Comparison of ENCODE assay signal across 15 cellular contexts in the genomic region with DNA sequence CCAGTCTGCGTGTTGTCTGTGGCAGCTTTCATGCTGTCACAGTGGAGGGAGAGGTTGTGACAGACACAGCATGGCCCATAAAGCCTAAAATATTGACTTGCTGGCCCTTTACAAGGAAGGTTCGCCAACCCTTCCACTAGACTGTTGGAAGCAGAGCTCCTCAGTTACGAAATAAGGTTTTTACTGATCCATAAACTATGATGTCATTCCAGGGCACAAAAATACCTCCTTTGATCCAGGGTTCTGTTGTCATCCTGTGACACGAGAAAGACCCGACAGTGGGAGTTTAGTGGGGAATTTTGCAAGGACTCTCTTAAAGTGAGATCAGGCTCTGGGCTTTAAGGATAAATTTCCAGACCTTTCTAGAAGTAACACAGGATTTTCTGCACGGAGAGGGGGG. TPM values are rescaled to one million over a fixed set of nuclear protein-coding genes. Genes with fewer than 3 reads are reported as not detected.
DNase-seq lines count a peak whose midpoint lies in the region; ATAC-seq and TF ChIP-seq lines count a peak whose summit lies in the region.
"Had no signal": no experiment of that assay in that cellular context is flagged by ENCODE, and none has a peak within 500 bp of the region (broad histone marks: within the 10 kb centered on the region; RNA-seq: fewer than 3 reads in every experiment).

No MANE protein-coding gene starts in this region.

- H3K4me3 ChIP-seq in A673 (ENCODE audit: low read depth, low read length, poor library complexity, severe bottlenecking) (peak overlapping the region; percentile 1), GM23338 (no peak overlapping the region), smooth muscle cell (no peak overlapping the region)

- H3K4me3 Mint-ChIP-seq in GM23338 = no peak overlapping the region
- H3K4me3 Mint-ChIP-seq in activated naive CD4-positive, alpha-beta T cell treated with anti-CD3 and anti-CD28 coated beads, Interleukin-2, amount 10 ng/mL, durations not matched to agents 7 days and 5 days = no peak overlapping the region
- H3K4me3 Mint-ChIP-seq: CD8-positive, alpha-beta memory T cell had no signal

- BruUV-seq in A673 (replicated peaks; lab: Mats Ljungman, UMichigan) = no TSS peak

- intact Hi-C loops in A673 (cut with micrococcal nuclease; ENCODE audit: unreplicated experiment) = no loop called here

- H3K4me1 ChIP-seq in A673 (ENCODE audit: insufficient read depth, low read length, poor library complexity, severe bottlenecking) = peaks cover 95% of the 10 kb centered on the region
- no peaks in the 10 kb centered on the region for H3K4me1 ChIP-seq in GM23338 (ENCODE audit: insufficient read depth)
- no peaks in the 10 kb centered on the region for H3K4me1 ChIP-seq in smooth muscle cell (ENCODE audit: low read depth)
- H3K4me1 ChIP-seq: BE2C had no signal

- TF ChIP-seq CTCF in A673 (conservative IDR thresholded peaks at IDR 0.05; ENCODE audit: low read depth, low read length) (no peak), GM23338 (conservative IDR thresholded peaks at IDR 0.05; ENCODE audit: low read depth in 2 of 2) (no peak), smooth muscle cell (IDR thresholded peaks at IDR 0.05; ENCODE audit: borderline replicate concordance, insufficient read depth, poor library complexity, severe bottlenecking) (no peak)

- no peaks in the 10 kb centered on the region for H3K9me2 ChIP-seq in GM23338 (ENCODE audit: insufficient read depth)

- H3K27me3 Mint-ChIP-seq in GM23338 (ENCODE audit: insufficient read depth, low read depth, poor library complexity) = peaks cover 1% of the 10 kb centered on the region
- H3K27me3 Mint-ChIP-seq in activated naive CD4-positive, alpha-beta T cell treated with anti-CD3 and anti-CD28 coated beads, Interleukin-2, amount 10 ng/mL, durations not matched to agents 7 days and 5 days = peaks cover 24% of the 10 kb centered on the region

- H3K4me2 ChIP-seq in GM23338 (no peak overlapping the region), smooth muscle cell (peak overlapping the region; percentile 58)

- ATAC-seq in GM23338 = no peak
- ATAC-seq: HCT116 had no signal

- no peaks in the 10 kb centered on the region for H3K79me2 ChIP-seq in GM23338 (replicated peaks; ENCODE audit: insufficient read depth)
- H3K79me2 ChIP-seq in smooth muscle cell (ENCODE audit: low read depth) = no peaks in the 10 kb centered on the region

- H3K27me3 ChIP-seq in A673 (replicated peaks; ENCODE audit: insufficient read depth, low read depth, low read length, poor library complexity) (no peaks in the 10 kb centered on the region), GM23338 (ENCODE audit: insufficient read depth) (no peaks in the 10 kb centered on the region), smooth muscle cell (ENCODE audit: low read depth) (no peaks in the 10 kb centered on the region)
- H3K27me3 ChIP-seq: BE2C had no signal

- POLR2A ChIA-PET in A673 (lab: Charles Lee; ENCODE audit: low non-redundant PET) = no interaction called here

- no peaks in the 10 kb centered on the region for H3K4me1 Mint-ChIP-seq in GM23338
- H3K4me1 Mint-ChIP-seq in activated naive CD4-positive, alpha-beta T cell treated with anti-CD3 and anti-CD28 coated beads, Interleukin-2, amount 10 ng/mL, durations not matched to agents 7 days and 5 days = no peaks in the 10 kb centered on the region
- H3K4me1 Mint-ChIP-seq: CD8-positive, alpha-beta memory T cell had no signal

- H2AFZ ChIP-seq in GM23338 = peak overlapping the region; percentile 5; the same call in 1 of the 2 replicates
- H2AFZ ChIP-seq in smooth muscle cell (ENCODE audit: low read depth) = no peak overlapping the region

- no peaks in the 10 kb centered on the region for H3K36me3 Mint-ChIP-seq in GM23338 (ENCODE audit: low read depth)
- H3K36me3 Mint-ChIP-seq in activated naive CD4-positive, alpha-beta T cell treated with anti-CD3 and anti-CD28 coated beads, Interleukin-2, amount 10 ng/mL, durations not matched to agents 7 days and 5 days = no peaks in the 10 kb centered on the region
- H3K36me3 Mint-ChIP-seq: CD8-positive, alpha-beta memory T cell had no signal

- 14% methylated on average over 6 of the region's 6 CpGs for WGBS in smooth muscle cell (ENCODE audit: low lambda C conversion rate)

- no peaks in the 10 kb centered on the region for H3K9me3 Mint-ChIP-seq in GM23338
- no peaks in the 10 kb centered on the region for H3K9me3 Mint-ChIP-seq in activated naive CD4-positive, alpha-beta T cell treated with anti-CD3 and anti-CD28 coated beads, Interleukin-2, amount 10 ng/mL, durations not matched to agents 7 days and 5 days

- no peak overlapping the region for H3K9ac ChIP-seq in smooth muscle cell (ENCODE audit: low read depth)

- DNase-seq in A673 (ENCODE audit: low spot score) (no peak), GM23338 (ENCODE audit: low spot score) (no peak), left kidney (ENCODE audit: low read depth, low spot score) (peak; percentile 46), smooth muscle cell (lab: John Stamatoyannopoulos, UW; ENCODE audit: unreplicated experiment) (no peak), A172 (ENCODE audit: low spot score) (no peak), SHP77 (lab: John Stamatoyannopoulos, UW) (no peak)
- DNase-seq in activated naive CD4-positive, alpha-beta T cell treated with anti-CD3 and anti-CD28 coated beads, Interleukin-2, amount 10 ng/mL, durations not matched to agents 7 days and 5 days = no peak
- DNase-seq: BE2C; CD8-positive, alpha-beta memory T cell; DMS53; GF-D8 had no signal

- CTCF ChIA-PET in A673 (lab: Charles Lee) = no interaction called here
- CTCF ChIA-PET in activated naive CD4-positive, alpha-beta T cell treated with anti-CD3 and anti-CD28 coated beads, Interleukin-2, amount 10 ng/mL, durations not matched to agents 7 days and 5 days (lab: Charles Lee) = no interaction called here

- H3K36me3 ChIP-seq in A673 (ENCODE audit: insufficient read depth, low read length, poor library complexity, severe bottlenecking) = no peaks in the 10 kb centered on the region
- no peaks in the 10 kb centered on the region for H3K36me3 ChIP-seq in GM23338 (ENCODE audit: insufficient read depth)
- no peaks in the 10 kb centered on the region for H3K36me3 ChIP-seq in smooth muscle cell (ENCODE audit: low read depth)
- H3K36me3 ChIP-seq: BE2C had no signal

- H3K27ac Mint-ChIP-seq in GM23338 = no peak overlapping the region
- H3K27ac Mint-ChIP-seq in activated naive CD4-positive, alpha-beta T cell treated with anti-CD3 and anti-CD28 coated beads, Interleukin-2, amount 10 ng/mL, durations not matched to agents 7 days and 5 days = no peak overlapping the region
- H3K27ac Mint-ChIP-seq: CD8-positive, alpha-beta memory T cell had no signal

- H3K27ac ChIP-seq in A673 (ENCODE audit: low read depth, low read length, poor library complexity, severe bottlenecking) (no peak overlapping the region), GM23338 (ENCODE audit: low read depth) (no peak overlapping the region), smooth muscle cell (ENCODE audit: low read depth) (peak overlapping the region; percentile 56)
- H3K27ac ChIP-seq: HL-60 had no signal

- H4K20me1 ChIP-seq in GM23338 (replicated peaks; ENCODE audit: insufficient read depth) = no peaks in the 10 kb centered on the region
- no peaks in the 10 kb centered on the region for H4K20me1 ChIP-seq in smooth muscle cell (ENCODE audit: low read depth)

- H3F3A ChIP-seq in GM23338 (replicated peaks; ENCODE audit: low read depth) (no peaks in the 10 kb centered on the region), smooth muscle cell (ENCODE audit: low read depth) (peaks cover 5% of the 10 kb centered on the region)

- H3K9me3 ChIP-seq in A673 (ENCODE audit: low read depth, low read length, poor library complexity, severe bottlenecking) (no peaks in the 10 kb centered on the region), smooth muscle cell (replicated peaks; ENCODE audit: low read depth) (no peaks in the 10 kb centered on the region)
- H3K9me3 ChIP-seq: BE2C, Caco-2 had no signal

TF ChIP-seq in GM23338, 12 proteins besides CTCF, POLR2A, EP300 and RAD21 (continues in another document):
- TF ChIP-seq NANOG (IDR thresholded peaks at IDR 0.05; ENCODE audit: borderline replicate concordance) (no peak), STAT1 (IDR thresholded peaks at IDR 0.05; ENCODE audit: unreplicated experiment) (no peak), CREB1 (CRISPR knock-in tag; IDR thresholded peaks at IDR 0.05; ENCODE audit: low read depth) (no peak), POLR2AphosphoS5 (IDR thresholded peaks at IDR 0.05; ENCODE audit: low read depth) (no peak), ZNF331 (CRISPR knock-in tag; IDR thresholded peaks at IDR 0.05; ENCODE audit: low read depth) (no peak), JUNB (IDR thresholded peaks at IDR 0.05; ENCODE audit: unreplicated experiment) (no peak)
- TF ChIP-seq, protein P1, sequence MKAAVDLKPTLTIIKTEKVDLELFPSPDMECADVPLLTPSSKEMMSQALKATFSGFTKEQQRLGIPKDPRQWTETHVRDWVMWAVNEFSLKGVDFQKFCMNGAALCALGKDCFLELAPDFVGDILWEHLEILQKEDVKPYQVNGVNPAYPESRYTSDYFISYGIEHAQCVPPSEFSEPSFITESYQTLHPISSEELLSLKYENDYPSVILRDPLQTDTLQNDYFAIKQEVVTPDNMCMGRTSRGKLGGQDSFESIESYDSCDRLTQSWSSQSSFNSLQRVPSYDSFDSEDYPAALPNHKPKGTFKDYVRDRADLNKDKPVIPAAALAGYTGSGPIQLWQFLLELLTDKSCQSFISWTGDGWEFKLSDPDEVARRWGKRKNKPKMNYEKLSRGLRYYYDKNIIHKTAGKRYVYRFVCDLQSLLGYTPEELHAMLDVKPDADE (IDR thresholded peaks at IDR 0.05) = no peak

RNA-seq across cellular contexts. Expression of gene BARX2, which starts 15.7 kb away (rescaled TPM):
- total RNA-seq in A673 (2021) (36.4 and 43.0 TPM in 2 replicates), smooth muscle cell (2.2 and 4.8 TPM in 2 replicates)
- total RNA-seq in GM23338 (2014; rRNA removed; shearing (Covaris generic)) = not detected in 2 replicates
- polyA plus RNA-seq in GM23338 (2016; fragmentation: Nextera tagmentation; extraction: Ambion mirVana) (not detected in 2 replicates), smooth muscle cell (1.2 and 3.2 TPM in 2 replicates)
- total RNA-seq in A172 (2014; rRNA removed; shearing (Covaris generic)) = not detected in 2 replicates
- total RNA-seq: CD8-positive, alpha-beta memory T cell had no signal
- polyA plus RNA-seq: AG04450; CD8-positive, alpha-beta memory T cell had no signal
